8 cellular contexts compared by ENCODE assay signal in genomic region chrX:130108647-130109428, GRCh38. TPM values are rescaled to one million over a fixed set of nuclear protein-coding genes. Genes with fewer than 3 reads are reported as not detected.
A peak's percentile ranks its signal among the peaks of the same experiment; 100 is the strongest.
DNase-seq lines count a peak whose midpoint lies in the region; ATAC-seq, FAIRE-seq and TF ChIP-seq lines count a peak whose summit lies in the region.

No MANE protein-coding gene starts in this region.

- WGBS in gastroesophageal sphincter (ENCODE audit: low coverage in 1 of 2), 2 donors, result 60% methylated on average over 1 of the region's 9 CpGs; no CpG with 5 or more reads in 1 of the 2 donors
- WGBS in small intestine, 3 donors, result 15 to 32% (median 16%) methylated on average over 8 to 9 of the region's 9 CpGs

- CTCF ChIA-PET in activated CD4-positive, alpha-beta T cell treated with anti-CD3 and anti-CD28 coated beads for 36 hours (lab: Charles Lee), result interaction anchor here (0.7 to 1.2 kb wide), 6 partner anchors 10 to 83 kb away, joined by 3 to 4 read pairs (median 4); no protein-coding TSS in a partner anchor
- CTCF ChIA-PET in activated CD4-positive, alpha-beta memory T cell treated with anti-CD3 and anti-CD28 coated beads for 36 hours (lab: Charles Lee), result interaction anchor here (0.8 to 5.7 kb wide), 5 partner anchors 11 to 83 kb away, joined by 3 to 42 read pairs (median 3); no protein-coding TSS in a partner anchor

- H3K27me3 ChIP-seq in GM23338 (ENCODE audit: insufficient read depth), result peaks cover 51% of the 10 kb centered on the region
- H3K27me3 ChIP-seq in gastroesophageal sphincter, result no peaks in the 10 kb centered on the region
- H3K27me3 ChIP-seq in small intestine (ENCODE audit: control insufficient read depth in 2 of 2, insufficient read depth in 2 of 2, low read length in 2 of 2), result no peaks in the 10 kb centered on the region

- POLR2A ChIA-PET in activated CD4-positive, alpha-beta T cell treated with anti-CD3 and anti-CD28 coated beads for 36 hours (lab: Charles Lee), result interaction anchor here (0.6 kb wide), 1 partner anchor 230 kb away, joined by 15 read pairs; no protein-coding TSS in a partner anchor
- POLR2A ChIA-PET in activated CD4-positive, alpha-beta memory T cell treated with anti-CD3 and anti-CD28 coated beads for 36 hours (lab: Charles Lee), result interaction anchor here (1.0 to 1.5 kb wide), 5 partner anchors 12 to 62 kb away, joined by 3 to 5 read pairs (median 4); no protein-coding TSS in a partner anchor

- H3F3A ChIP-seq in GM23338 (replicated peaks; ENCODE audit: low read depth), result no peaks in the 10 kb centered on the region

- TF ChIP-seq CTCF in GM23338 (conservative IDR thresholded peaks at IDR 0.05; ENCODE audit: low read depth in 2 of 2) (peak in 1 of 2 experiments; percentile 36; a peak in 2 of 4 replicates), gastroesophageal sphincter (IDR thresholded peaks at IDR 0.05) (no peak)

- DNase-seq in activated CD4-positive, alpha-beta T cell treated with anti-CD3 and anti-CD28 coated beads for 36 hours, result peak; percentile 60
- no peak for DNase-seq in activated CD4-positive, alpha-beta T cell treated with anti-CD3 and anti-CD28 coated beads for 1 hour
- DNase-seq in GM23338 (ENCODE audit: low spot score), result no peak
- peak; percentile 9 to 29 for DNase-seq in Kasumi-1 (lab: John Stamatoyannopoulos, UW)
- peak; percentile 67 for DNase-seq in activated CD4-positive, alpha-beta memory T cell treated with anti-CD3 and anti-CD28 coated beads for 36 hours
- DNase-seq in small intestine, result peak; percentile 85
- DNase-seq in retina, result no peak

- H3K4me3 Mint-ChIP-seq in activated CD4-positive, alpha-beta T cell treated with anti-CD3 and anti-CD28 coated beads for 36 hours, result peak overlapping the region; percentile 92
- peak overlapping the region; percentile 61 for H3K4me3 Mint-ChIP-seq in GM23338
- H3K4me3 Mint-ChIP-seq in activated CD4-positive, alpha-beta memory T cell treated with anti-CD3 and anti-CD28 coated beads for 36 hours, result peak overlapping the region; percentile 92

- no peak for FAIRE-seq in small intestine (lab: Jason Lieb, UNC)

- intact Hi-C loops in activated CD4-positive, alpha-beta T cell treated with anti-CD3 and anti-CD28 coated beads for 36 hours (cut with DNase I, micrococcal nuclease), result loop anchor here (1.0 to 2.0 kb wide), 2 partner anchors 16 to 17 kb away; no protein-coding TSS in a partner anchor
- intact Hi-C loops in activated CD4-positive, alpha-beta memory T cell treated with anti-CD3 and anti-CD28 coated beads for 36 hours (cut with micrococcal nuclease), result loop anchor here (1.0 to 2.0 kb wide), 2 partner anchors 16 to 27 kb away; no protein-coding TSS in a partner anchor

- no peaks in the 10 kb centered on the region for H4K20me1 ChIP-seq in GM23338 (replicated peaks; ENCODE audit: insufficient read depth)

- peak overlapping the region; percentile 91 for H3K27ac Mint-ChIP-seq in activated CD4-positive, alpha-beta T cell treated with anti-CD3 and anti-CD28 coated beads for 36 hours
- no peak overlapping the region for H3K27ac Mint-ChIP-seq in GM23338
- peak overlapping the region; percentile 92 for H3K27ac Mint-ChIP-seq in activated CD4-positive, alpha-beta memory T cell treated with anti-CD3 and anti-CD28 coated beads for 36 hours

- H3K79me2 ChIP-seq in GM23338 (replicated peaks; ENCODE audit: insufficient read depth), result no peaks in the 10 kb centered on the region

- no peak for TF ChIP-seq POLR2A in gastroesophageal sphincter (IDR thresholded peaks at IDR 0.05)

- no peaks in the 10 kb centered on the region for H3K9me2 ChIP-seq in GM23338 (ENCODE audit: insufficient read depth)

- no peak overlapping the region for H2AFZ ChIP-seq in GM23338

- H3K36me3 Mint-ChIP-seq in activated CD4-positive, alpha-beta T cell treated with anti-CD3 and anti-CD28 coated beads for 36 hours (ENCODE audit: low read depth), result peaks cover 5% of the 10 kb centered on the region
- no peaks in the 10 kb centered on the region for H3K36me3 Mint-ChIP-seq in GM23338 (ENCODE audit: low read depth)
- peaks cover 3% of the 10 kb centered on the region for H3K36me3 Mint-ChIP-seq in activated CD4-positive, alpha-beta memory T cell treated with anti-CD3 and anti-CD28 coated beads for 36 hours

- H3K4me1 ChIP-seq in GM23338 (ENCODE audit: insufficient read depth), result no peaks in the 10 kb centered on the region; the same call in 1 of the 2 replicates
- H3K4me1 ChIP-seq in gastroesophageal sphincter, result peaks cover 0 to 28% (median 0%) of the 10 kb centered on the region in 3 donors
- H3K4me1 ChIP-seq in small intestine (ENCODE audit: control insufficient read depth in 2 of 2, insufficient read depth in 1 of 2, low read depth in 1 of 2, low read length in 1 of 2), result no peaks in the 10 kb centered on the region

- H3K36me3 ChIP-seq in GM23338 (ENCODE audit: insufficient read depth), result no peaks in the 10 kb centered on the region
- H3K36me3 ChIP-seq in gastroesophageal sphincter, result no peaks in the 10 kb centered on the region
- no peaks in the 10 kb centered on the region for H3K36me3 ChIP-seq in small intestine (ENCODE audit: control insufficient read depth in 2 of 2, insufficient read depth in 2 of 2, low read length in 2 of 2)

- no peaks in the 10 kb centered on the region for H3K27me3 Mint-ChIP-seq in activated CD4-positive, alpha-beta T cell treated with anti-CD3 and anti-CD28 coated beads for 36 hours
- peaks cover 37% of the 10 kb centered on the region for H3K27me3 Mint-ChIP-seq in GM23338 (ENCODE audit: insufficient read depth, low read depth, poor library complexity)
- no peaks in the 10 kb centered on the region for H3K27me3 Mint-ChIP-seq in activated CD4-positive, alpha-beta memory T cell treated with anti-CD3 and anti-CD28 coated beads for 36 hours

- H3K27ac ChIP-seq in GM23338 (ENCODE audit: low read depth) (no peak overlapping the region), gastroesophageal sphincter (peak overlapping the region in 3 of 4 donors; percentile 81 to 84 (median 83)), small intestine (ENCODE audit: low read depth in 1 of 2, low read length in 1 of 2) (peak overlapping the region; percentile 91 to 96)

- H3K4me3 ChIP-seq in GM23338 (peak overlapping the region; percentile 47; the same call in 1 of the 2 replicates), gastroesophageal sphincter (peak overlapping the region; percentile 72 to 95), small intestine (ENCODE audit: low read depth in 1 of 2, low read length in 2 of 2) (peak overlapping the region in 1 of 2 donors; percentile 62)

- peak; percentile 62 for ATAC-seq in activated CD4-positive, alpha-beta T cell treated with anti-CD3 and anti-CD28 coated beads for 36 hours
- ATAC-seq in GM23338 (peak; percentile 22), gastroesophageal sphincter (peak; percentile 25)

- H3K4me1 Mint-ChIP-seq in activated CD4-positive, alpha-beta T cell treated with anti-CD3 and anti-CD28 coated beads for 36 hours, result peaks cover 42% of the 10 kb centered on the region
- peaks cover 16% of the 10 kb centered on the region; the same call in 2 of the 3 replicates for H3K4me1 Mint-ChIP-seq in GM23338
- H3K4me1 Mint-ChIP-seq in activated CD4-positive, alpha-beta memory T cell treated with anti-CD3 and anti-CD28 coated beads for 36 hours (ENCODE audit: low read depth), result peaks cover 40% of the 10 kb centered on the region

- H3K9me3 Mint-ChIP-seq in activated CD4-positive, alpha-beta T cell treated with anti-CD3 and anti-CD28 coated beads for 36 hours (ENCODE audit: low read depth), result no peaks in the 10 kb centered on the region
- no peaks in the 10 kb centered on the region for H3K9me3 Mint-ChIP-seq in GM23338
- no peaks in the 10 kb centered on the region for H3K9me3 Mint-ChIP-seq in activated CD4-positive, alpha-beta memory T cell treated with anti-CD3 and anti-CD28 coated beads for 36 hours

- TF ChIP-seq EP300 in gastroesophageal sphincter (IDR thresholded peaks at IDR 0.05), result no peak

- H3K9me3 ChIP-seq in gastroesophageal sphincter (no peaks in the 10 kb centered on the region), small intestine (ENCODE audit: control insufficient read depth, low read depth) (no peaks in the 10 kb centered on the region)

- peak overlapping the region; percentile 66; the same call in 1 of the 2 replicates for H3K4me2 ChIP-seq in GM23338

TF ChIP-seq in GM23338, 12 proteins besides CTCF, POLR2A, EP300 and RAD21 (continues in another document):
- TF ChIP-seq JUNB (IDR thresholded peaks at IDR 0.05; ENCODE audit: unreplicated experiment) (no peak), CREB1 (CRISPR knock-in tag; IDR thresholded peaks at IDR 0.05; ENCODE audit: low read depth) (no peak), STAT1 (IDR thresholded peaks at IDR 0.05; ENCODE audit: unreplicated experiment) (no peak), EZH2 (IDR thresholded peaks at IDR 0.05; ENCODE audit: low read depth, unreplicated experiment) (no peak), NANOG (IDR thresholded peaks at IDR 0.05; ENCODE audit: borderline replicate concordance) (no peak), ZNF331 (CRISPR knock-in tag; IDR thresholded peaks at IDR 0.05; ENCODE audit: low read depth) (no peak), ZNF114 (CRISPR knock-in tag; IDR thresholded peaks at IDR 0.05) (no peak)

RNA-seq across cellular contexts. Expression of gene ELF4, which starts 1.5 kb away (rescaled TPM):
- 10 to 100 TPM; 23.9 to 27.5 TPM for total RNA-seq in activated CD4-positive, alpha-beta T cell treated with anti-CD3 and anti-CD28 coated beads for 36 hours
- 1.6 and 1.8 TPM in 2 replicates for total RNA-seq in GM23338 (2014; rRNA removed; shearing (Covaris generic))
- polyA plus RNA-seq in GM23338 (2016; fragmentation: Nextera tagmentation; extraction: Ambion mirVana), result 0.42 and 0.50 TPM in 2 replicates
- 10 to 100 TPM; 28.0 to 28.2 TPM for total RNA-seq in activated CD4-positive, alpha-beta memory T cell treated with anti-CD3 and anti-CD28 coated beads for 36 hours
- 1 to 10 TPM; 4.5 to 9.5 (median 7.5) TPM for total RNA-seq in gastroesophageal sphincter
- polyA plus RNA-seq in small intestine, result 10 to 100 TPM; 10.4 to 13.8 (median 13.6) TPM

RNA-seq across cellular contexts. Expression of gene AIFM1, which starts 56.8 kb away (rescaled TPM):
- total RNA-seq in activated CD4-positive, alpha-beta T cell treated with anti-CD3 and anti-CD28 coated beads for 36 hours, result 10 to 100 TPM; 48.8 to 61.7 TPM
- total RNA-seq in GM23338 (2014; rRNA removed; shearing (Covaris generic)), result 29.6 and 42.2 TPM in 2 replicates
- polyA plus RNA-seq in GM23338 (2016; fragmentation: Nextera tagmentation; extraction: Ambion mirVana) (47.3 and 49.3 TPM in 2 replicates), small intestine (10 to 100 TPM; 50.3 to 92.6 (median 60.9) TPM)
- 10 to 100 TPM; 60.9 to 61.2 TPM for total RNA-seq in activated CD4-positive, alpha-beta memory T cell treated with anti-CD3 and anti-CD28 coated beads for 36 hours
- 10 to 100 TPM; 14.0 to 25.5 (median 16.9) TPM for total RNA-seq in gastroesophageal sphincter

Comparison
In these comparisons a context has a peak if more than half of its experiments do, and no peak if none do; other contexts are left out.
1. DNase-seq: peak in activated CD4-positive, alpha-beta T cell treated with anti-CD3 and anti-CD28 coated beads for 36 hours (single experiment), Kasumi-1 (2 of 2), activated CD4-positive, alpha-beta memory T cell treated with anti-CD3 and anti-CD28 coated beads for 36 hours (single experiment) and small intestine (single experiment); none in activated CD4-positive, alpha-beta T cell treated with anti-CD3 and anti-CD28 coated beads for 1 hour (single experiment), GM23338 (single experiment) and retina (single experiment).
2. Peak in every context shown above with its lines, with median percentiles within 50 percentile points of each other: ATAC-seq and H3K4me3 Mint-ChIP-seq.